23 cellular contexts compared by ENCODE assay signal in genomic region chrX:41677183-41677582, GRCh38. TPM values are rescaled to one million over a fixed set of nuclear protein-coding genes. Genes with fewer than 3 reads are reported as not detected.
DNase-seq lines count a peak whose midpoint lies in the region; ATAC-seq, FAIRE-seq and TF ChIP-seq lines count a peak whose summit lies in the region.
"Had no signal": no experiment of that assay in that cellular context is flagged by ENCODE, and none has a peak within 500 bp of the region (broad histone marks: within the 10 kb centered on the region; RNA-seq: fewer than 3 reads in every experiment).

No MANE protein-coding gene starts in this region.

- H4K20me1 ChIP-seq in astrocyte (ENCODE audit: insufficient read depth, low read length) (no peaks in the 10 kb centered on the region), osteoblast (ENCODE audit: insufficient read depth, low read length) (no peaks in the 10 kb centered on the region)

- ATAC-seq in left ventricle myocardium superior (no peak), HG02763 (IDR thresholded peaks at IDR 0.05; ENCODE audit: unreplicated experiment) (no peak)
- ATAC-seq: CD8-positive, alpha-beta T cell; GM23338 had no signal

- DNase-seq in left ventricle myocardium inferior = no peak
- no peak for DNase-seq in left ventricle myocardium superior
- no peak for DNase-seq in astrocyte (ENCODE audit: low read depth)
- DNase-seq in osteoblast (ENCODE audit: insufficient read length, low spot score, missing footprints) = peak; percentile 55
- DNase-seq in GDM1 (lab: John Stamatoyannopoulos, UW) = no peak
- no peak for DNase-seq in HCEC 1CT
- DNase-seq: ACHN; C1 segment of cervical spinal cord; Caco-2; CD4-positive, CD25-positive, alpha-beta regulatory T cell; CD8-positive, alpha-beta T cell; DMS79; EL; GF-D8; H9; HFFc6 had no signal

- TF ChIP-seq CTCF in left ventricle myocardium inferior (IDR thresholded peaks at IDR 0.05; ENCODE audit: borderline replicate concordance) (no peak), astrocyte (IDR thresholded peaks at IDR 0.05; ENCODE audit: insufficient read depth, low read depth, low read length) (no peak), osteoblast (IDR thresholded peaks at IDR 0.05; ENCODE audit: extremely low read depth, low read depth, low read length) (no peak)

- no peaks in the 10 kb centered on the region for H3K36me3 ChIP-seq in left ventricle myocardium inferior
- no peaks in the 10 kb centered on the region for H3K36me3 ChIP-seq in astrocyte (ENCODE audit: insufficient read depth, low read length)
- H3K36me3 ChIP-seq in osteoblast (ENCODE audit: insufficient read depth, low read length) = no peaks in the 10 kb centered on the region

- no peaks in the 10 kb centered on the region for H3K9me3 Mint-ChIP-seq in astrocyte (ENCODE audit: unreplicated experiment)
- H3K9me3 Mint-ChIP-seq: CD8-positive, alpha-beta T cell; GM23338; HFFc6 had no signal

- H3K4me2 ChIP-seq in astrocyte (ENCODE audit: low read length) (no peak overlapping the region), osteoblast (ENCODE audit: insufficient read depth, low read length) (no peak overlapping the region)
- H3K4me2 ChIP-seq: GM23338 had no signal

- no peak overlapping the region for H3K4me3 Mint-ChIP-seq in astrocyte (ENCODE audit: unreplicated experiment)
- H3K4me3 Mint-ChIP-seq: CD4-positive, CD25-positive, alpha-beta regulatory T cell; CD8-positive, alpha-beta T cell; GM23338; H9; HFFc6 had no signal

- no peaks in the 10 kb centered on the region for H3K9me3 ChIP-seq in left ventricle myocardium inferior (replicated peaks)
- no peaks in the 10 kb centered on the region for H3K9me3 ChIP-seq in astrocyte (ENCODE audit: insufficient read depth, low read depth, low read length)
- no peaks in the 10 kb centered on the region for H3K9me3 ChIP-seq in osteoblast (ENCODE audit: low read depth, low read length)
- H3K9me3 ChIP-seq: Caco-2 had no signal

- H3K27me3 ChIP-seq in left ventricle myocardium inferior (ENCODE audit: low read depth) (no peaks in the 10 kb centered on the region), astrocyte (ENCODE audit: insufficient read depth, low read length) (no peaks in the 10 kb centered on the region), osteoblast (ENCODE audit: insufficient read depth, low read length) (no peaks in the 10 kb centered on the region)

- no peaks in the 10 kb centered on the region for H3K27me3 Mint-ChIP-seq in astrocyte (ENCODE audit: low read depth, unreplicated experiment)
- H3K27me3 Mint-ChIP-seq: CD4-positive, CD25-positive, alpha-beta regulatory T cell had no signal

- intact Hi-C loops in left ventricle myocardium inferior (cut with micrococcal nuclease) (no loop called here), left ventricle myocardium superior (cut with micrococcal nuclease) (no loop called here)

- FAIRE-seq in astrocyte (lab: Jason Lieb, UNC) = peak; percentile 32
- FAIRE-seq: A204.1, GM12891, GM18507 had no signal

- H3K9ac ChIP-seq in astrocyte (ENCODE audit: low read length) = no peak overlapping the region

- no peaks in the 10 kb centered on the region for H3K36me3 Mint-ChIP-seq in astrocyte (ENCODE audit: low read depth, unreplicated experiment)

- H3K4me1 ChIP-seq in left ventricle myocardium inferior (no peaks in the 10 kb centered on the region), astrocyte (ENCODE audit: insufficient read depth, low read length) (no peaks in the 10 kb centered on the region), osteoblast (ENCODE audit: insufficient read depth, low read length) (no peaks in the 10 kb centered on the region)
- H3K4me1 ChIP-seq: Caco-2 had no signal

- H2AFZ ChIP-seq in astrocyte (ENCODE audit: low read depth, low read length) (no peak overlapping the region), osteoblast (ENCODE audit: low read length) (no peak overlapping the region)
- H2AFZ ChIP-seq: GM23338 had no signal

- H3K4me3 ChIP-seq in left ventricle myocardium inferior = no peak overlapping the region
- H3K4me3 ChIP-seq in astrocyte (ENCODE audit: insufficient read depth, low read depth, low read length) = no peak overlapping the region
- no peak overlapping the region for H3K4me3 ChIP-seq in osteoblast (ENCODE audit: insufficient read depth, low read length)
- H3K4me3 ChIP-seq: GM23338 had no signal

- H3K27ac Mint-ChIP-seq in astrocyte (ENCODE audit: unreplicated experiment) = no peak overlapping the region
- H3K27ac Mint-ChIP-seq: GM23338, HFFc6 had no signal

- H3K79me2 ChIP-seq in astrocyte (ENCODE audit: insufficient read depth, low read length) = no peaks in the 10 kb centered on the region
- no peaks in the 10 kb centered on the region for H3K79me2 ChIP-seq in osteoblast (ENCODE audit: insufficient read depth, low read length)

- no peaks in the 10 kb centered on the region for H3K4me1 Mint-ChIP-seq in astrocyte (ENCODE audit: low read depth, unreplicated experiment)

- H3K27ac ChIP-seq in left ventricle myocardium inferior (replicated peaks) (peak overlapping the region; percentile 19), astrocyte (ENCODE audit: low read depth, low read length) (no peak overlapping the region), osteoblast (ENCODE audit: low read depth, low read length) (peak overlapping the region; percentile 27)
- H3K27ac ChIP-seq: 22Rv1 had no signal

RNA-seq across cellular contexts. Expression of gene GPR34, which starts 11.6 kb away (rescaled TPM):
- 6.2 TPM for total RNA-seq in left ventricle myocardium inferior
- total RNA-seq in left ventricle myocardium superior = 8.6 TPM
- not detected in 2 replicates for total RNA-seq in astrocyte
- 0.72 TPM in 1 of 2 replicates, not detected in the other for total RNA-seq in osteoblast
- total RNA-seq: Caco-2; CD4-positive, CD25-positive, alpha-beta regulatory T cell; GM23338; H4; H9; HFFc6 had no signal

RNA-seq across cellular contexts. Expression of gene GPR82, which starts 46.8 kb away (rescaled TPM):
- total RNA-seq in left ventricle myocardium inferior (0.19 TPM), left ventricle myocardium superior (0.27 TPM), astrocyte (not detected in 2 replicates), osteoblast (not detected in 2 replicates)
- total RNA-seq: Caco-2; CD4-positive, CD25-positive, alpha-beta regulatory T cell; CD8-positive, alpha-beta T cell; GM23338; H4; H9; HFFc6 had no signal
